Comparison of ENCODE assay signal across 1 cellular context in genomic region chr19:42512130-42512636, GRCh38.
TF ChIP-seq lines count a peak whose summit lies in the region.

No MANE protein-coding gene starts in this region.

TF ChIP-seq in GM12878, 131 proteins besides CTCF, POLR2A, EP300 and RAD21 (continued from another document):
- TF ChIP-seq MXI1 (IDR thresholded peaks at IDR 0.05; ENCODE audit: low read depth, low read length), result no peak
- peak; percentile 90 for TF ChIP-seq YY1 (IDR thresholded peaks at IDR 0.05; ENCODE audit: low read depth, low read length)
- no peak for TF ChIP-seq EED (IDR thresholded peaks at IDR 0.05; ENCODE audit: low read depth)
- TF ChIP-seq NRF1 (conservative IDR thresholded peaks at IDR 0.05; ENCODE audit: low read depth, low read length), result no peak
- no peak for TF ChIP-seq IRF3 (IDR thresholded peaks at IDR 0.05)
- no peak for TF ChIP-seq HDAC6 (IDR thresholded peaks at IDR 0.05; ENCODE audit: unreplicated experiment)
- TF ChIP-seq NFXL1 (IDR thresholded peaks at IDR 0.05; ENCODE audit: borderline replicate concordance), result no peak
- no peak for TF ChIP-seq SKIL (IDR thresholded peaks at IDR 0.05; ENCODE audit: low read depth, poor library complexity, severe bottlenecking)
- TF ChIP-seq JUNB (IDR thresholded peaks at IDR 0.05), result 0 out of 2 replicates have a peak, but pooled peaks have one; percentile 2
- TF ChIP-seq SPI1 (IDR thresholded peaks at IDR 0.05; ENCODE audit: borderline replicate concordance, insufficient read depth, low read depth, low read length), result no peak
- TF ChIP-seq MEF2B (IDR thresholded peaks at IDR 0.05; ENCODE audit: partially characterized antibody, poor library complexity, severe bottlenecking), result no peak
- no peak for TF ChIP-seq BHLHE40 (IDR thresholded peaks at IDR 0.05; ENCODE audit: borderline replicate concordance in 1 of 2, low read depth in 2 of 2, low read length in 1 of 2)
- 0 out of 2 replicates have a peak, but pooled peaks have one; percentile 4 for TF ChIP-seq PKNOX1 (IDR thresholded peaks at IDR 0.05)
- TF ChIP-seq CEBPZ (IDR thresholded peaks at IDR 0.05; ENCODE audit: low read depth, low read length), result no peak
- no peak for TF ChIP-seq SREBF1 (IDR thresholded peaks at IDR 0.05; ENCODE audit: low read length)
- no peak for TF ChIP-seq SRF (IDR thresholded peaks at IDR 0.05; ENCODE audit: low read depth in 2 of 2, low read length in 2 of 2)
- no peak for TF ChIP-seq ZSCAN29 (IDR thresholded peaks at IDR 0.05)
